ENCODE assay signal across 1 cellular context in the genomic region with DNA sequence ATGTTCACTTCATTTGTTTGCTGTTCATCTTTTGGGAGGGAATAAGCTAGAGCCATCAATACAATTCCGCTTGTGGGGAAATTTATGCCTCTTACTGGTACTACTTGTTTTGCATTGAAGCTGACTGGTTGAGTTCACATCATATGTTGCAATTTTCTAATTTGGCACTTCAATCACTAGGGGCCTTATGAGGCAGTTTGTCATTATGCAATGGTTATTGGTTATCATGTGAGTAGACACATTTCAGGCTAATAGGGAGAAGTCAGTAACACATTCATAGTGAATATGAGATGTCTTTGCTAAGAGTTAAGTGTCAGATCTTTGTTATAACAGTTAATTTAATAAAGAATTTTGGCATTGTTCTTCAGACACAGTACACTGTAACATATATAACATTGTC.
TF ChIP-seq lines count a peak whose summit lies in the region.

No MANE protein-coding gene starts in this region.

TF ChIP-seq in HepG2, 621 proteins besides CTCF, POLR2A, EP300 and RAD21:
- peak; percentile 40; the same call in 1 of the 2 replicates for TF ChIP-seq RBFOX2 (IDR thresholded peaks at IDR 0.05; ENCODE audit: low read depth, low read length)
- TF ChIP-seq TOE1 (CRISPR knock-in tag; IDR thresholded peaks at IDR 0.05), result no peak
- peak; percentile 18; the same call in 1 of the 2 replicates for TF ChIP-seq CEBPB (IDR thresholded peaks at IDR 0.05; ENCODE audit: borderline replicate concordance, low read depth, low read length)
TF ChIP-seq in HepG2: peak in this region for 2.
